ENCODE assay signal across 8 cellular contexts in the genomic region with DNA sequence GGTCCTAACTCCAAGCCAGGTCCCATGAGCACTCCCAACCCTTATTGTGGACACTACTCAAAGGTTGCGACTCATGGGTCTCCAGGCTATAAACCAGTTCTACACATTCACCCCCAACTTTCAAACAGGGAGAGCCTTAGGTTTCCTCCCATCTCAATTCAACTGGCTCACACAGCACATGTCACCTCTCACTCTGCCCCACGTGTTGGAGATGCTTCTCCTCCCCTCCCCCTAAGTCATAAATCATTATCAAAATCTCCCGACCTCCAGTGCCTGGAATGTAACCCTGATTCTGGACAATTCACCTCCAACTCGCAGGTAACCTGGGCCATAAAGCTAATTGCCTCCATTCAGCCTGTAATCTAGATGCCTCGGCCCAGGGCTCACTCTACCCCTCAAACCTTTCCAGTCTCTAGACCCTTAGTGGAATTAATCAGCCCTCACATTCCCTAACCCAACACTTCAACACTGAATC. TPM values are rescaled to one million over a fixed set of nuclear protein-coding genes. Genes with fewer than 3 reads are reported as not detected.
DNase-seq lines count a peak whose midpoint lies in the region; ATAC-seq lines count a peak whose summit lies in the region.

No MANE protein-coding gene starts in this region.

- peaks cover 2% of the 10 kb centered on the region for H3K27me3 Mint-ChIP-seq in IgD-negative memory B cell
- no peaks in the 10 kb centered on the region for H3K27me3 Mint-ChIP-seq in activated T-helper 17 cell treated with anti-CD3 and anti-CD28 coated beads, Interleukin-2, amount 50 U/mL, for 72 hours

- peak overlapping the region; percentile 74 to 99 (median 96) for H3K4me3 Mint-ChIP-seq in IgD-negative memory B cell
- peak overlapping the region; percentile 87 for H3K4me3 Mint-ChIP-seq in activated T-helper 17 cell treated with anti-CD3 and anti-CD28 coated beads, Interleukin-2, amount 50 U/mL, for 72 hours

- peak; percentile 45 for DNase-seq in Caki2 (ENCODE audit: low read depth)
- DNase-seq in left ventricle myocardium superior: no peak
- DNase-seq in skeletal muscle cell (ENCODE audit: low read depth): no peak
- DNase-seq in mesenteric fat pad (ENCODE audit: low spot score): no peak
- no peak for DNase-seq in nucleus accumbens (lab: John Stamatoyannopoulos, UW)
- no peak for DNase-seq in islet precursor cell

- peak overlapping the region; percentile 92 for H3K4me3 ChIP-seq in skeletal muscle cell (ENCODE audit: low read depth, low read length)

- peaks cover 1% of the 10 kb centered on the region for H3K36me3 Mint-ChIP-seq in IgD-negative memory B cell
- peaks cover 58% of the 10 kb centered on the region for H3K36me3 Mint-ChIP-seq in activated T-helper 17 cell treated with anti-CD3 and anti-CD28 coated beads, Interleukin-2, amount 50 U/mL, for 72 hours (ENCODE audit: low read depth)

- peak; percentile 0 for ATAC-seq in activated T-helper 17 cell treated with anti-CD3 and anti-CD28 coated beads, Interleukin-2, amount 50 U/mL, for 72 hours (replicated peaks)
- ATAC-seq in left ventricle myocardium superior: peak; percentile 6

- no peaks in the 10 kb centered on the region for H3K9me3 Mint-ChIP-seq in IgD-negative memory B cell
- no peaks in the 10 kb centered on the region for H3K9me3 Mint-ChIP-seq in activated T-helper 17 cell treated with anti-CD3 and anti-CD28 coated beads, Interleukin-2, amount 50 U/mL, for 72 hours

- in situ Hi-C loops in Caki2 (cut with HindIII; ENCODE audit: low pct_unique_long_range_greater_than_20kb, low sequenced_read_pairs): no loop called here

- intact Hi-C loops in left ventricle myocardium superior (cut with micrococcal nuclease): no loop called here

- H3K4me1 Mint-ChIP-seq in IgD-negative memory B cell: peaks cover 25 to 40% (median 34%) of the 10 kb centered on the region in 3 donors
- peaks cover 21% of the 10 kb centered on the region for H3K4me1 Mint-ChIP-seq in activated T-helper 17 cell treated with anti-CD3 and anti-CD28 coated beads, Interleukin-2, amount 50 U/mL, for 72 hours

- peak overlapping the region in 1 of 3 donors; percentile 32 for H3K27ac Mint-ChIP-seq in IgD-negative memory B cell
- H3K27ac Mint-ChIP-seq in activated T-helper 17 cell treated with anti-CD3 and anti-CD28 coated beads, Interleukin-2, amount 50 U/mL, for 72 hours: peak overlapping the region; percentile 88

RNA-seq across cellular contexts. Expression of a gene that starts 0.6 kb away (rescaled TPM):
- 326 and 384 TPM in 2 replicates for total RNA-seq in Caki2 (2014; rRNA removed; shearing (Covaris generic); ENCODE audit: low replicate concordance)
- polyA plus RNA-seq in IgD-negative memory B cell: 112 TPM
- 100 to 1,000 TPM; 304 to 372 TPM for total RNA-seq in activated T-helper 17 cell treated with anti-CD3 and anti-CD28 coated beads, Interleukin-2, amount 50 U/mL, for 72 hours
- total RNA-seq in left ventricle myocardium superior: 121 TPM
- 159 TPM for total RNA-seq in mesenteric fat pad

RNA-seq across cellular contexts. Expression of a gene that starts 44.9 kb away (rescaled TPM):
- 7.8 and 21.7 TPM in 2 replicates for total RNA-seq in Caki2 (2014; rRNA removed; shearing (Covaris generic); ENCODE audit: low replicate concordance)
- 0.80 TPM for polyA plus RNA-seq in IgD-negative memory B cell
- total RNA-seq in activated T-helper 17 cell treated with anti-CD3 and anti-CD28 coated beads, Interleukin-2, amount 50 U/mL, for 72 hours: 1 to 10 TPM; 3.4 to 3.7 TPM
- total RNA-seq in left ventricle myocardium superior (3.3 TPM), mesenteric fat pad (2.1 TPM)
